In genomic region chr19:46610851-46611770, GRCh38 we compare ENCODE assay signal across 1 cellular context.
TF ChIP-seq lines count a peak whose summit lies in the region.

No MANE protein-coding gene starts in this region.

TF ChIP-seq in H1, 55 proteins besides CTCF, POLR2A, EP300 and RAD21:
- TF ChIP-seq CEBPB (IDR thresholded peaks at IDR 0.05; ENCODE audit: low read depth, low read length) (no peak), POLR2AphosphoS5 (IDR thresholded peaks at IDR 0.05; ENCODE audit: low read depth, low read length) (0 out of 2 replicates have a peak, but pooled peaks have one; percentile 38), TBP (IDR thresholded peaks at IDR 0.05; ENCODE audit: low read depth, low read length) (no peak)
